In genomic region chr13:47114030-47114429, GRCh38 we compare ENCODE assay signal across 12 cellular contexts.
DNase-seq lines count a peak whose midpoint lies in the region; ATAC-seq and TF ChIP-seq lines count a peak whose summit lies in the region.
"Had no signal": no experiment of that assay in that cellular context is flagged by ENCODE, and none has a peak within 500 bp of the region (broad histone marks: within the 10 kb centered on the region; RNA-seq: fewer than 3 reads in every experiment).

No MANE protein-coding gene starts in this region.

- ATAC-seq in GM19395 (IDR thresholded peaks at IDR 0.05; ENCODE audit: unreplicated experiment) = no peak
- ATAC-seq in HG02852 (IDR thresholded peaks at IDR 0.05; ENCODE audit: unreplicated experiment) = no peak

- H3K27ac ChIP-seq in SJSA1 = peak overlapping the region; percentile 38; the same call in 1 of the 2 replicates
- H3K27ac ChIP-seq: vagina had no signal

- H3K9me3 ChIP-seq in SJSA1 (replicated peaks) = no peaks in the 10 kb centered on the region
- H3K9me3 ChIP-seq: vagina had no signal

- no peaks in the 10 kb centered on the region for H3K36me3 ChIP-seq in SJSA1
- H3K36me3 ChIP-seq: vagina had no signal

- H3K4me1 ChIP-seq in SJSA1 (replicated peaks) = peaks cover 8% of the 10 kb centered on the region
- H3K4me1 ChIP-seq: vagina had no signal

- no peak for TF ChIP-seq CTCF in fibroblast of mammary gland (conservative IDR thresholded peaks at IDR 0.05; ENCODE audit: control insufficient read depth, insufficient read depth, low read depth, low read length)

- H3K27me3 ChIP-seq in SJSA1 (replicated peaks) = no peaks in the 10 kb centered on the region
- H3K27me3 ChIP-seq: vagina had no signal

- DNase-seq in GM03348 (ENCODE audit: low spot score) = peak; percentile 75
- peak in 1 of 2 experiments; percentile 27 for DNase-seq in SJSA1 (ENCODE audit: low read depth in 1 of 2, low spot score in 2 of 2)
- peak; percentile 86 for DNase-seq in fibroblast of mammary gland (ENCODE audit: low read depth)
- DNase-seq in renal cortical epithelial cell (ENCODE audit: low read depth) = peak; percentile 42
- no peak for DNase-seq in NCI-H345 treated with DMSO at 0.1 percent for 48 hours (lab: John Stamatoyannopoulos, UW; ENCODE audit: unreplicated experiment)
- DNase-seq in NCI-H524 (lab: John Stamatoyannopoulos, UW) = no peak
- DNase-seq: activated CD4-positive, alpha-beta T cell treated with anti-CD3 and anti-CD28 coated beads for 1 hour; CD8-positive, alpha-beta memory T cell; stimulated activated naive CD4-positive, alpha-beta T cell treated with Interleukin-2 at 50 U/mL for 16 hours had no signal

- no peak overlapping the region for H3K4me3 ChIP-seq in SJSA1
- no peak overlapping the region for H3K4me3 ChIP-seq in fibroblast of mammary gland (ENCODE audit: control insufficient read depth, low read depth, low read length)
- H3K4me3 ChIP-seq: vagina had no signal

Comparison
In these comparisons a context has a peak if more than half of its experiments do, and no peak if none do; other contexts are left out.
1. DNase-seq: peak in GM03348 (single experiment), fibroblast of mammary gland (single experiment) and renal cortical epithelial cell (single experiment); none in NCI-H345 treated with DMSO at 0.1 percent for 48 hours (single experiment) and NCI-H524 (0 of 2).